In genomic region chr19:3987619-3988371, GRCh38 we compare ENCODE assay signal across 8 cellular contexts. TPM values are rescaled to one million over a fixed set of nuclear protein-coding genes. Genes with fewer than 3 reads are reported as not detected.
DNase-seq lines count a peak whose midpoint lies in the region; TF ChIP-seq lines count a peak whose summit lies in the region.

No MANE protein-coding gene starts in this region.

- peaks cover 32% of the 10 kb centered on the region for H3K4me1 Mint-ChIP-seq in activated naive CD8-positive, alpha-beta T cell treated with anti-CD3 and anti-CD28 coated beads for 36 hours

- H2AK5ac ChIP-seq in trophoblast cell (ENCODE audit: low read length), result peak overlapping the region; percentile 18

- no peak overlapping the region for H2BK12ac ChIP-seq in trophoblast cell (ENCODE audit: low read length)

- H3K9me3 ChIP-seq in cardiac muscle cell (ENCODE audit: low read depth) (no peaks in the 10 kb centered on the region), trophoblast cell (ENCODE audit: insufficient read depth, low read depth, low read length) (peaks cover 5% of the 10 kb centered on the region), tibial artery (no peaks in the 10 kb centered on the region)

- peaks cover 7% of the 10 kb centered on the region for H3K79me1 ChIP-seq in trophoblast cell (ENCODE audit: low read length)

- H4K91ac ChIP-seq in trophoblast cell (ENCODE audit: low read depth, low read length), result peak overlapping the region; percentile 32

- H3K27me3 ChIP-seq in cardiac muscle cell (no peaks in the 10 kb centered on the region), trophoblast cell (ENCODE audit: insufficient read depth, low read length) (no peaks in the 10 kb centered on the region), tibial artery (no peaks in the 10 kb centered on the region)

- peak overlapping the region; percentile 77 for H3K4me3 Mint-ChIP-seq in activated naive CD8-positive, alpha-beta T cell treated with anti-CD3 and anti-CD28 coated beads for 36 hours

- H3K9ac ChIP-seq in trophoblast cell (ENCODE audit: low read length), result no peak overlapping the region

- H3K79me2 ChIP-seq in trophoblast cell (ENCODE audit: control insufficient read depth, insufficient read depth, low read length, poor library complexity), result peaks cover 24% of the 10 kb centered on the region

- peak overlapping the region; percentile 86 for H3K27ac Mint-ChIP-seq in activated naive CD8-positive, alpha-beta T cell treated with anti-CD3 and anti-CD28 coated beads for 36 hours

- H4K8ac ChIP-seq in trophoblast cell (ENCODE audit: low read depth, low read length), result peak overlapping the region; percentile 43

- WGBS in trophoblast cell (ENCODE audit: extremely low coverage, insufficient coverage, insufficient read length), result no CpG with 5 or more reads among the region's 30 CpGs

- peaks cover 13% of the 10 kb centered on the region for H3K36me3 ChIP-seq in cardiac muscle cell
- H3K36me3 ChIP-seq in trophoblast cell (ENCODE audit: control insufficient read depth in 1 of 2, insufficient read depth in 2 of 2, low read length in 2 of 2), result peaks cover 15 to 16% of the 10 kb centered on the region in 2 experiments
- peaks cover 14 to 15% (median 15%) of the 10 kb centered on the region in 3 donors for H3K36me3 ChIP-seq in tibial artery

- H3K27me3 Mint-ChIP-seq in activated naive CD8-positive, alpha-beta T cell treated with anti-CD3 and anti-CD28 coated beads for 36 hours, result peaks cover 11% of the 10 kb centered on the region

- no peak overlapping the region for H3K18ac ChIP-seq in trophoblast cell (ENCODE audit: low read length)

- peaks cover 26% of the 10 kb centered on the region for H3K36me3 Mint-ChIP-seq in activated naive CD8-positive, alpha-beta T cell treated with anti-CD3 and anti-CD28 coated beads for 36 hours

- no peak overlapping the region for H3K14ac ChIP-seq in trophoblast cell (ENCODE audit: low read length)

- H2BK120ac ChIP-seq in trophoblast cell (ENCODE audit: insufficient read depth, low read length, poor library complexity), result no peak overlapping the region

- H3K27ac ChIP-seq in cardiac muscle cell (no peak overlapping the region), trophoblast cell (ENCODE audit: low read depth, low read length) (no peak overlapping the region), tibial artery (no peak overlapping the region)

- H2AFZ ChIP-seq in trophoblast cell (ENCODE audit: insufficient read depth, low read length, poor library complexity), result peak overlapping the region; percentile 28

- no peak overlapping the region for H3K23ac ChIP-seq in trophoblast cell (ENCODE audit: low read length)

- DNase-seq in AG10803 (ENCODE audit: low read depth) (peak; percentile 72), GM20000 (ENCODE audit: low spot score) (peak; percentile 85), NCI-H1417 treated with DMSO at 0.1 percent for 48 hours (lab: John Stamatoyannopoulos, UW) (peak; percentile 68), SW 1271 (lab: John Stamatoyannopoulos, UW) (peak; percentile 26 to 84), cardiac muscle cell (ENCODE audit: low read depth in 1 of 2, low spot score in 1 of 2) (peak; percentile 86 to 91), trophoblast cell (peak; percentile 81 to 95), tibial artery (peak; percentile 82 to 90)
- peak; percentile 89 for DNase-seq in activated naive CD8-positive, alpha-beta T cell treated with anti-CD3 and anti-CD28 coated beads for 36 hours

- H3K9me3 Mint-ChIP-seq in activated naive CD8-positive, alpha-beta T cell treated with anti-CD3 and anti-CD28 coated beads for 36 hours, result peaks cover 3% of the 10 kb centered on the region

- peak overlapping the region; percentile 51 for H4K12ac ChIP-seq in trophoblast cell (ENCODE audit: low read depth, low read length)

- H3K4me3 ChIP-seq in AG10803 (ENCODE audit: low read length) (peak overlapping the region; percentile 34), cardiac muscle cell (no peak overlapping the region), trophoblast cell (ENCODE audit: low read depth, low read length) (no peak overlapping the region), tibial artery (peak overlapping the region in 1 of 2 donors; percentile 75)

- H3K4me1 ChIP-seq in cardiac muscle cell (ENCODE audit: low read depth) (peaks cover 9% of the 10 kb centered on the region), trophoblast cell (ENCODE audit: control insufficient read depth in 1 of 2, insufficient read depth in 2 of 2, low read length in 2 of 2) (peaks cover 11 to 20% of the 10 kb centered on the region in 2 experiments), tibial artery (peaks cover 0 to 48% (median 42%) of the 10 kb centered on the region in 4 donors)

- peak overlapping the region; percentile 56 for H3K4me2 ChIP-seq in trophoblast cell (ENCODE audit: low read length)

- H3K4ac ChIP-seq in trophoblast cell (ENCODE audit: low read depth, low read length), result no peak overlapping the region

- H2BK5ac ChIP-seq in trophoblast cell (ENCODE audit: low read depth, low read length, poor library complexity), result no peak overlapping the region

- intact Hi-C loops in tibial artery (cut with DNase I; ENCODE audit: low total_unique reads), result loop anchor here (5.0 to 10.0 kb wide), 3 partner anchors 70 to 197 kb away; partner anchors contain the start of genes ANKRD24, MAP2K2 and SIRT6

- TF ChIP-seq CTCF in AG10803 (conservative IDR thresholded peaks at IDR 0.05; ENCODE audit: low read length) (peak; percentile 82), GM20000 (IDR thresholded peaks at IDR 0.05; ENCODE audit: extremely low read depth, missing control alignments) (peak; percentile 81), cardiac muscle cell (IDR thresholded peaks at IDR 0.05; ENCODE audit: low read depth, low read length) (peak; percentile 91), tibial artery (IDR thresholded peaks at IDR 0.05) (peak; percentile 66 to 68)

RNA-seq across cellular contexts. Expression of gene EEF2, which starts 2.5 kb away (rescaled TPM):
- 1,000 to 10,000 TPM; 3,340 to 3,392 TPM for total RNA-seq in activated naive CD8-positive, alpha-beta T cell treated with anti-CD3 and anti-CD28 coated beads for 36 hours
- total RNA-seq in cardiac muscle cell, result 2,213 and 2,849 TPM in 2 replicates
- polyA plus RNA-seq in cardiac muscle cell, result 316 and 530 TPM in 2 replicates
- 1,711 and 1,770 TPM in 2 replicates for polyA plus RNA-seq in trophoblast cell (2013)

RNA-seq across cellular contexts. Expression of gene DAPK3, which starts 16.9 kb away (rescaled TPM):
- 10 to 100 TPM; 31.6 to 32.2 TPM for total RNA-seq in activated naive CD8-positive, alpha-beta T cell treated with anti-CD3 and anti-CD28 coated beads for 36 hours
- total RNA-seq in cardiac muscle cell, result 133 and 157 TPM in 2 replicates
- polyA plus RNA-seq in cardiac muscle cell, result 72.1 and 90.2 TPM in 2 replicates
- polyA plus RNA-seq in trophoblast cell (2013), result 151 and 155 TPM in 2 replicates

RNA-seq across cellular contexts. Expression of gene PIAS4, which starts 19.7 kb away (rescaled TPM):
- 10 to 100 TPM; 24.0 to 26.3 TPM for total RNA-seq in activated naive CD8-positive, alpha-beta T cell treated with anti-CD3 and anti-CD28 coated beads for 36 hours
- 32.6 and 35.4 TPM in 2 replicates for total RNA-seq in cardiac muscle cell
- 9.6 and 11.3 TPM in 2 replicates for polyA plus RNA-seq in cardiac muscle cell
- 73.6 and 81.3 TPM in 2 replicates for polyA plus RNA-seq in trophoblast cell (2013)

RNA-seq across cellular contexts. Expression of gene NMRK2, which starts 54.9 kb away (rescaled TPM):
- not detected for total RNA-seq in activated naive CD8-positive, alpha-beta T cell treated with anti-CD3 and anti-CD28 coated beads for 36 hours
- total RNA-seq in cardiac muscle cell, result 32.9 and 46.5 TPM in 2 replicates
- polyA plus RNA-seq in cardiac muscle cell, result 34.3 and 39.4 TPM in 2 replicates
- 4.5 and 5.6 TPM in 2 replicates for polyA plus RNA-seq in trophoblast cell (2013)
